In genomic region chr1:226813671-226814591, GRCh38 we compare ENCODE assay signal across 18 cellular contexts. TPM values are rescaled to one million over a fixed set of nuclear protein-coding genes. Genes with fewer than 3 reads are reported as not detected.
DNase-seq lines count a peak whose midpoint lies in the region; ATAC-seq and TF ChIP-seq lines count a peak whose summit lies in the region.
"Had no signal": no experiment of that assay in that cellular context is flagged by ENCODE, and none has a peak within 500 bp of the region (broad histone marks: within the 10 kb centered on the region; RNA-seq: fewer than 3 reads in every experiment).

No MANE protein-coding gene starts in this region.

- H2BK5ac ChIP-seq in IMR-90 (ENCODE audit: low read depth, low read length, poor library complexity, severe bottlenecking) = peak overlapping the region; percentile 35

- H3K18ac ChIP-seq in IMR-90 (ENCODE audit: low read depth, low read length) = no peak overlapping the region

- POLR2A ChIA-PET in IMR-90 (lab: Charles Lee; ENCODE audit: unreplicated experiment) = interaction anchor here (0.6 kb wide), 1 partner anchor 233 kb away, joined by 7 read pairs; no protein-coding TSS in a partner anchor
- POLR2A ChIA-PET in MCF 10A (lab: Yijun Ruan, JAX) = interaction anchor here (0.6 to 3.7 kb wide), 30 partner anchors 8 to 905 kb away, joined by 3 to 69 read pairs (median 6); partner anchors contain the start of genes COQ8A and ITPKB

- H3K9me1 ChIP-seq in IMR-90 (ENCODE audit: insufficient read depth, low read length) = peaks cover 4% of the 10 kb centered on the region

- H3K9me3 ChIP-seq in IMR-90 (ENCODE audit: control insufficient read depth, insufficient read depth, low read length) (no peaks in the 10 kb centered on the region), lower lobe of right lung (no peaks in the 10 kb centered on the region), subcutaneous abdominal adipose tissue (ENCODE audit: control insufficient read depth in 5 of 5, low read length in 5 of 5) (no peaks in the 10 kb centered on the region)
- H3K9me3 ChIP-seq: BLaER1 treated with 17β-estradiol and CSF1 and Interleukin-3, amounts not matched to agents 10 nM and 100 nM; testis had no signal

- H3K4me3 Mint-ChIP-seq in MCF 10A (ENCODE audit: unreplicated experiment) = no peak overlapping the region
- H3K4me3 Mint-ChIP-seq: T-helper 2 cell treated with Interferon-gamma antibody and Interleukin-4, amounts not matched to agents 5 μg/mL and 100 μg/mL, for 36 hours had no signal

- peak overlapping the region; percentile 55; the same call in 1 of the 2 replicates for H3K4ac ChIP-seq in IMR-90 (ENCODE audit: low read depth, low read length)

- H2BK15ac ChIP-seq in IMR-90 (ENCODE audit: low read depth, low read length) = 0 out of 3 replicates have a peak overlapping the region, but pooled peaks have one; percentile 59

- no peak for TF ChIP-seq RAD21 in IMR-90 (IDR thresholded peaks at IDR 0.05; ENCODE audit: low read length)

- no peak overlapping the region for H3K56ac ChIP-seq in IMR-90 (ENCODE audit: extremely low read depth, insufficient read depth, low read length)

- H3K36me3 ChIP-seq in IMR-90 (ENCODE audit: control insufficient read depth, insufficient read depth, low read length) (no peaks in the 10 kb centered on the region), lower lobe of right lung (no peaks in the 10 kb centered on the region), subcutaneous abdominal adipose tissue (ENCODE audit: control insufficient read depth in 5 of 5, insufficient read depth in 5 of 5, low read length in 5 of 5) (no peaks in the 10 kb centered on the region)
- H3K36me3 ChIP-seq: BLaER1 treated with 17β-estradiol and CSF1 and Interleukin-3, amounts not matched to agents 10 nM and 100 nM had no signal

- dilution Hi-C loops in IMR-90 (cut with HindIII; ENCODE audit: low sequenced_read_pairs, unreplicated experiment) = no loop called here

- CTCF ChIA-PET in IMR-90 (lab: Yijun Ruan, JAX) (interaction anchor here (0.5 to 1.2 kb wide), 3 partner anchors 19 to 664 kb away, joined by 3 read pairs; no protein-coding TSS in a partner anchor), MCF 10A (lab: Yijun Ruan, JAX) (interaction anchor here (0.7 to 4.3 kb wide), 6 partner anchors 14 to 190 kb away, joined by 3 to 44 read pairs (median 4); no protein-coding TSS in a partner anchor)

- intact Hi-C loops in IMR-90 (cut with micrococcal nuclease) = no loop called here
- intact Hi-C loops in MCF 10A (cut with micrococcal nuclease) = loop anchor here (2.0 kb wide), 1 partner anchor 35 kb away; no protein-coding TSS in a partner anchor
- intact Hi-C loops in lower lobe of right lung (cut with DNase I) = no loop called here

- peak overlapping the region; percentile 89 for H3K27ac Mint-ChIP-seq in MCF 10A (ENCODE audit: low read depth, unreplicated experiment)
- H3K27ac Mint-ChIP-seq: T-helper 2 cell treated with Interferon-gamma antibody and Interleukin-4, amounts not matched to agents 5 μg/mL and 100 μg/mL, for 36 hours had no signal

- no peak overlapping the region for H3K4me2 ChIP-seq in IMR-90 (ENCODE audit: low read depth, low read length)
- H3K4me2 ChIP-seq: BLaER1 treated with 17β-estradiol and CSF1 and Interleukin-3, amounts not matched to agents 10 nM and 100 nM had no signal

- BruUV-seq in IMR-90 (replicated peaks; lab: Mats Ljungman, UMichigan) (no TSS peak), MCF 10A (replicated peaks; lab: Mats Ljungman, UMichigan) (no TSS peak)

- DNase-seq in IMR-90 (no peak), MCF 10A (ENCODE audit: unreplicated experiment) (no peak), lower lobe of right lung (no peak), epidermal melanocyte (ENCODE audit: insufficient read length, low spot score) (no peak), SHP77 (lab: John Stamatoyannopoulos, UW) (no peak), EL (no peak)
- DNase-seq: activated CD4-positive, alpha-beta T cell treated with anti-CD3 and anti-CD28 coated beads for 1 hour; activated T-cell treated with anti-CD3 and anti-CD28 coated beads for 4 hours; DND-41; KBM-7; NCI-H526 treated with DMSO at 0.1 percent for 48 hours; RPMI8226; stimulated activated CD4-positive, alpha-beta T cell treated with anti-CD3 and anti-CD28 coated beads, Interleukin-15, amount 100 ng/mL, for 24 hours; testis had no signal

- H2AFZ ChIP-seq in IMR-90 (replicated peaks; ENCODE audit: low read length, poor library complexity) = peak overlapping the region; percentile 63

- no peak overlapping the region; the same call in 1 of the 2 replicates for H2BK120ac ChIP-seq in IMR-90 (ENCODE audit: low read depth, low read length)

- no peak for TF ChIP-seq POLR2A in IMR-90 (IDR thresholded peaks at IDR 0.05; ENCODE audit: low read depth, low read length)

- H3K9ac ChIP-seq in IMR-90 (ENCODE audit: low read depth, low read length) = no peak overlapping the region
- peak overlapping the region in 2 of 5 donors; percentile 3 to 46 for H3K9ac ChIP-seq in subcutaneous abdominal adipose tissue (ENCODE audit: low read length in 5 of 5)
- H3K9ac ChIP-seq: BLaER1 treated with 17β-estradiol and CSF1 and Interleukin-3, amounts not matched to agents 10 nM and 100 nM had no signal

- H2BK20ac ChIP-seq in IMR-90 (ENCODE audit: low read depth, low read length) = no peak overlapping the region; the same call in 1 of the 2 replicates

- H3K27ac ChIP-seq in IMR-90 (ENCODE audit: insufficient read depth, low read length) (peak overlapping the region; percentile 37; the same call in 1 of the 2 replicates), lower lobe of right lung (peak overlapping the region; percentile 79), subcutaneous abdominal adipose tissue (ENCODE audit: low read depth, low read length) (peak overlapping the region; percentile 82)
- H3K27ac ChIP-seq: BLaER1 treated with 17β-estradiol and CSF1 and Interleukin-3, amounts not matched to agents 10 nM and 100 nM had no signal

- H3K79me1 ChIP-seq in IMR-90 (ENCODE audit: low read depth in 1 of 2, low read length in 2 of 2) = no peaks in the 10 kb centered on the region

- ATAC-seq in IMR-90 (ENCODE audit: low read depth) = no peak
- no peak for ATAC-seq in lower lobe of right lung
- ATAC-seq in HG03108 (IDR thresholded peaks at IDR 0.05; ENCODE audit: unreplicated experiment) = no peak

- H3K27me3 ChIP-seq in IMR-90 (ENCODE audit: control insufficient read depth, insufficient read depth, low read length) (peaks cover 8% of the 10 kb centered on the region), lower lobe of right lung (ENCODE audit: low read depth) (no peaks in the 10 kb centered on the region), subcutaneous abdominal adipose tissue (ENCODE audit: control insufficient read depth in 5 of 5, insufficient read depth in 4 of 5, low read length in 5 of 5) (no peaks in the 10 kb centered on the region)
- H3K27me3 ChIP-seq: BLaER1 treated with 17β-estradiol and CSF1 and Interleukin-3, amounts not matched to agents 10 nM and 100 nM; testis had no signal

- H3K9me3 Mint-ChIP-seq in MCF 10A (ENCODE audit: unreplicated experiment) = no peaks in the 10 kb centered on the region
- H3K9me3 Mint-ChIP-seq: T-helper 2 cell treated with Interferon-gamma antibody and Interleukin-4, amounts not matched to agents 5 μg/mL and 100 μg/mL, for 36 hours had no signal

- H4K5ac ChIP-seq in IMR-90 (ENCODE audit: low read depth, low read length) = no peak overlapping the region

- H3K4me1 Mint-ChIP-seq in MCF 10A (ENCODE audit: insufficient read depth, unreplicated experiment) = peaks cover 18% of the 10 kb centered on the region

- H4K91ac ChIP-seq in IMR-90 (ENCODE audit: insufficient read depth, low read depth, low read length) = no peak overlapping the region

- 60% methylated on average over 1 of the region's 7 CpGs; no CpG with 5 or more reads in 1 of the 2 experiments for WGBS in IMR-90 (ENCODE audit: extremely low coverage in 2 of 2, insufficient read length in 1 of 2), 2 experiments

- H2AK5ac ChIP-seq in IMR-90 (ENCODE audit: low read depth, low read length) = peak overlapping the region; percentile 69; the same call in 1 of the 2 replicates

- H3K4me1 ChIP-seq in IMR-90 (ENCODE audit: control insufficient read depth, insufficient read depth, low read length) = peaks cover 9% of the 10 kb centered on the region; the same call in 1 of the 2 replicates
- H3K4me1 ChIP-seq in lower lobe of right lung = peaks cover 21% of the 10 kb centered on the region
- peaks cover 8 to 26% (median 17%) of the 10 kb centered on the region in 5 donors for H3K4me1 ChIP-seq in subcutaneous abdominal adipose tissue (ENCODE audit: control insufficient read depth in 5 of 5, insufficient read depth in 5 of 5, low read length in 5 of 5)

- H2AK9ac ChIP-seq in IMR-90 (replicated peaks; ENCODE audit: low read depth, low read length, poor library complexity) = no peak overlapping the region

- no peaks in the 10 kb centered on the region for H3K36me3 Mint-ChIP-seq in MCF 10A (ENCODE audit: insufficient read depth, unreplicated experiment)

- TF ChIP-seq CTCF in IMR-90 (conservative IDR thresholded peaks at IDR 0.05; ENCODE audit: low read depth, low read length) = no peak
- no peak for TF ChIP-seq CTCF in MCF 10A (IDR thresholded peaks at IDR 0.05; ENCODE audit: unreplicated experiment)
- no peak for TF ChIP-seq CTCF in lower lobe of right lung (IDR thresholded peaks at IDR 0.05)

- H3K4me3 ChIP-seq in IMR-90 (ENCODE audit: insufficient read depth, low read depth, low read length) (no peak overlapping the region), lower lobe of right lung (no peak overlapping the region), subcutaneous abdominal adipose tissue (ENCODE audit: low read depth in 1 of 5, low read length in 5 of 5) (no peak overlapping the region)
- H3K4me3 ChIP-seq: BLaER1 treated with 17β-estradiol and CSF1 and Interleukin-3, amounts not matched to agents 10 nM and 100 nM; testis had no signal

- peak overlapping the region in 1 of 2 experiments; percentile 24; a peak in 1 of 4 replicates for H4K8ac ChIP-seq in IMR-90 (ENCODE audit: low read depth in 2 of 2, low read length in 2 of 2)

- in situ Hi-C loops in IMR-90 (cut with MboI; ENCODE audit: low sequenced_read_pairs) = no loop called here

- H3K27me3 Mint-ChIP-seq in MCF 10A (ENCODE audit: insufficient read depth, unreplicated experiment) = no peaks in the 10 kb centered on the region

- H3K14ac ChIP-seq in IMR-90 (replicated peaks; ENCODE audit: low read depth, low read length) = 0 out of 2 replicates have a peak overlapping the region, but pooled peaks have one; percentile 19

- H3K23ac ChIP-seq in IMR-90 (ENCODE audit: low read depth, low read length) = no peak overlapping the region

- H4K20me1 ChIP-seq in IMR-90 (ENCODE audit: insufficient read depth, low read length) = peaks cover 5% of the 10 kb centered on the region; the same call in 1 of the 2 replicates
- H4K20me1 ChIP-seq: BLaER1 treated with 17β-estradiol and CSF1 and Interleukin-3, amounts not matched to agents 10 nM and 100 nM had no signal

TF ChIP-seq in IMR-90, 13 proteins besides CTCF, POLR2A, EP300 and RAD21 (continues in another document):
- no peak for TF ChIP-seq MXI1 (IDR thresholded peaks at IDR 0.05; ENCODE audit: borderline replicate concordance, low read depth, low read length)

RNA-seq across cellular contexts. Expression of gene PSEN2, which starts 56.5 kb away (rescaled TPM):
- total RNA-seq in IMR-90 (2012; rRNA removed) (20.0 and 24.4 TPM in 2 replicates), MCF 10A (2022) (31.3 and 31.8 TPM in 2 replicates), lower lobe of right lung (26.6 TPM)
- polyA plus RNA-seq in IMR-90 (2012; rRNA removed) = 14.4 and 15.0 TPM in 2 replicates
- 10.8 and 14.7 TPM in 2 replicates for polyA plus RNA-seq in IMR-90 (2012; cell fraction: cytosol; rRNA removed)
- polyA plus RNA-seq in IMR-90 (2012; cell fraction: nucleus; rRNA removed; ENCODE audit: low replicate concordance) = 25.2 and 30.9 TPM in 2 replicates
